Comparison of ENCODE assay signal across 14 cellular contexts in genomic region chr15:41945221-41945620, GRCh38. TPM values are rescaled to one million over a fixed set of nuclear protein-coding genes. Genes with fewer than 3 reads are reported as not detected.
DNase-seq lines count a peak whose midpoint lies in the region; ATAC-seq and TF ChIP-seq lines count a peak whose summit lies in the region.
"Had no signal": no experiment of that assay in that cellular context is flagged by ENCODE, and none has a peak within 500 bp of the region (broad histone marks: within the 10 kb centered on the region; RNA-seq: fewer than 3 reads in every experiment).

No MANE protein-coding gene starts in this region.

- H3K27me3 ChIP-seq in right atrium auricular region (no peaks in the 10 kb centered on the region), subcutaneous abdominal adipose tissue (ENCODE audit: control insufficient read depth in 5 of 5, insufficient read depth in 4 of 5, low read length in 5 of 5) (no peaks in the 10 kb centered on the region)
- H3K27me3 ChIP-seq: BLaER1 had no signal

- peaks cover 0 to 82% of the 10 kb centered on the region in 2 donors for H3K4me1 ChIP-seq in right atrium auricular region
- H3K4me1 ChIP-seq in subcutaneous abdominal adipose tissue (ENCODE audit: control insufficient read depth in 5 of 5, insufficient read depth in 5 of 5, low read length in 5 of 5), result peaks cover 18 to 68% (median 51%) of the 10 kb centered on the region in 5 donors

- peak overlapping the region; percentile 73; the same call in 1 of the 2 replicates for H3K4me3 Mint-ChIP-seq in HFFc6
- no peak overlapping the region for H3K4me3 Mint-ChIP-seq in activated T-helper 17 cell treated with anti-CD3 and anti-CD28 coated beads, Interleukin-2, amount 50 U/mL, for 72 hours
- H3K4me3 Mint-ChIP-seq: activated CD8-positive, alpha-beta T cell treated with anti-CD3 and anti-CD28 coated beads, Interleukin-2, amount 10 ng/mL, durations not matched to agents 7 days and 5 days; stimulated activated naive CD8-positive, alpha-beta T cell treated with anti-CD3 and anti-CD28 coated beads, Interleukin-15, Interleukin-2, amounts not matched to agents 100 ng/mL and 50 ng/mL, for 24 hours had no signal

- H3K9ac ChIP-seq in subcutaneous abdominal adipose tissue (ENCODE audit: low read length in 5 of 5), result no peak overlapping the region
- H3K9ac ChIP-seq: BLaER1, parathyroid adenoma had no signal

- ATAC-seq in activated T-helper 17 cell treated with anti-CD3 and anti-CD28 coated beads, Interleukin-2, amount 50 U/mL, for 72 hours (replicated peaks), result no peak
- ATAC-seq: activated CD8-positive, alpha-beta T cell treated with anti-CD3 and anti-CD28 coated beads, Interleukin-2, amount 10 ng/mL, durations not matched to agents 7 days and 5 days had no signal

- TF ChIP-seq CTCF in HFFc6 (IDR thresholded peaks at IDR 0.05) (no peak), right atrium auricular region (IDR thresholded peaks at IDR 0.05) (no peak)

- peak overlapping the region; percentile 72 to 78 for H3K27ac ChIP-seq in right atrium auricular region
- H3K27ac ChIP-seq in subcutaneous abdominal adipose tissue (ENCODE audit: low read depth, low read length), result peak overlapping the region; percentile 80
- H3K27ac ChIP-seq: BLaER1, parathyroid adenoma had no signal

- H3K9me3 ChIP-seq in right atrium auricular region (no peaks in the 10 kb centered on the region), subcutaneous abdominal adipose tissue (ENCODE audit: control insufficient read depth in 5 of 5, low read length in 5 of 5) (no peaks in the 10 kb centered on the region)
- H3K9me3 ChIP-seq: BLaER1 had no signal

- no peaks in the 10 kb centered on the region for H3K36me3 ChIP-seq in right atrium auricular region
- H3K36me3 ChIP-seq in subcutaneous abdominal adipose tissue (ENCODE audit: control insufficient read depth in 5 of 5, insufficient read depth in 5 of 5, low read length in 5 of 5), result peaks cover 5 to 40% (median 27%) of the 10 kb centered on the region in 5 donors

- H3K27ac Mint-ChIP-seq in HFFc6, result peak overlapping the region; percentile 98
- H3K27ac Mint-ChIP-seq in activated T-helper 17 cell treated with anti-CD3 and anti-CD28 coated beads, Interleukin-2, amount 50 U/mL, for 72 hours, result peak overlapping the region; percentile 71
- H3K27ac Mint-ChIP-seq: activated CD8-positive, alpha-beta T cell treated with anti-CD3 and anti-CD28 coated beads, Interleukin-2, amount 10 ng/mL, durations not matched to agents 7 days and 5 days; stimulated activated naive CD8-positive, alpha-beta T cell treated with anti-CD3 and anti-CD28 coated beads, Interleukin-15, Interleukin-2, amounts not matched to agents 100 ng/mL and 50 ng/mL, for 24 hours had no signal

- H3K9me3 Mint-ChIP-seq in HFFc6, result no peaks in the 10 kb centered on the region
- no peaks in the 10 kb centered on the region for H3K9me3 Mint-ChIP-seq in activated T-helper 17 cell treated with anti-CD3 and anti-CD28 coated beads, Interleukin-2, amount 50 U/mL, for 72 hours
- H3K9me3 Mint-ChIP-seq: stimulated activated naive CD8-positive, alpha-beta T cell treated with anti-CD3 and anti-CD28 coated beads, Interleukin-15, Interleukin-2, amounts not matched to agents 100 ng/mL and 50 ng/mL, for 24 hours had no signal

- DNase-seq in HFFc6, result no peak
- DNase-seq in right atrium auricular region (ENCODE audit: low spot score), result no peak
- no peak for DNase-seq in stimulated activated CD4-positive, alpha-beta T cell treated with anti-CD3 and anti-CD28 coated beads, Interleukin-12 subunit alpha, Interleukin-12 subunit beta, amount 100 ng/mL, for 4 hours
- no peak for DNase-seq in NCI-H510A (lab: John Stamatoyannopoulos, UW)
- DNase-seq in erythroblast (lab: John Stamatoyannopoulos, UW), result no peak
- DNase-seq: activated CD8-positive, alpha-beta T cell treated with anti-CD3 and anti-CD28 coated beads, Interleukin-2, amount 10 ng/mL, durations not matched to agents 7 days and 5 days; islet precursor cell; NCI-H146; NCI-H446 had no signal

- H3K4me3 ChIP-seq in right atrium auricular region (no peak overlapping the region), subcutaneous abdominal adipose tissue (ENCODE audit: low read depth in 1 of 5, low read length in 5 of 5) (no peak overlapping the region)
- H3K4me3 ChIP-seq: BLaER1 had no signal

- TF ChIP-seq POLR2A in erythroblast (IDR thresholded peaks at IDR 0.05; ENCODE audit: low read length), result no peak

- peaks cover 10% of the 10 kb centered on the region for H3K36me3 Mint-ChIP-seq in HFFc6 (ENCODE audit: low read depth)
- peaks cover 75% of the 10 kb centered on the region for H3K36me3 Mint-ChIP-seq in activated T-helper 17 cell treated with anti-CD3 and anti-CD28 coated beads, Interleukin-2, amount 50 U/mL, for 72 hours (ENCODE audit: low read depth)

- peaks cover 86% of the 10 kb centered on the region for H3K4me1 Mint-ChIP-seq in HFFc6 (ENCODE audit: low read depth)
- peaks cover 15% of the 10 kb centered on the region for H3K4me1 Mint-ChIP-seq in activated T-helper 17 cell treated with anti-CD3 and anti-CD28 coated beads, Interleukin-2, amount 50 U/mL, for 72 hours

- H3K27me3 Mint-ChIP-seq in HFFc6 (ENCODE audit: insufficient read depth), result peaks cover 2% of the 10 kb centered on the region
- no peaks in the 10 kb centered on the region for H3K27me3 Mint-ChIP-seq in activated T-helper 17 cell treated with anti-CD3 and anti-CD28 coated beads, Interleukin-2, amount 50 U/mL, for 72 hours
- H3K27me3 Mint-ChIP-seq: stimulated activated naive CD8-positive, alpha-beta T cell treated with anti-CD3 and anti-CD28 coated beads, Interleukin-15, Interleukin-2, amounts not matched to agents 100 ng/mL and 50 ng/mL, for 24 hours had no signal

RNA-seq across cellular contexts. Expression of gene EHD4, which starts 27.1 kb away (rescaled TPM):
- 10 to 100 TPM; 14.1 to 21.8 (median 18.1) TPM for total RNA-seq in HFFc6 (2021; fragmentation: NEBNext Ultra II Directional; extraction: Animal tissue kit (Norgen Biotek cat#: 25700))
- total RNA-seq in activated T-helper 17 cell treated with anti-CD3 and anti-CD28 coated beads, Interleukin-2, amount 50 U/mL, for 72 hours, result 10 to 100 TPM; 51.0 to 56.3 TPM
- total RNA-seq in right atrium auricular region, result 10 to 100 TPM; 22.2 to 26.3 TPM

RNA-seq across cellular contexts. Expression of gene SPTBN5, which starts 51.4 kb away (rescaled TPM):
- total RNA-seq in HFFc6 (2021; fragmentation: NEBNext Ultra II Directional; extraction: Animal tissue kit (Norgen Biotek cat#: 25700)), result under 1 TPM; 0.16 to 0.34 (median 0.24) TPM
- 1 to 10 TPM; 2.4 to 4.9 TPM for total RNA-seq in activated T-helper 17 cell treated with anti-CD3 and anti-CD28 coated beads, Interleukin-2, amount 50 U/mL, for 72 hours
- 1 to 10 TPM in 1 of 2 donors, under 1 TPM in 1; 0.63 to 1.3 TPM for total RNA-seq in right atrium auricular region
